In genomic region chr11:134275188-134275533, GRCh38 we compare ENCODE assay signal across 11 cellular contexts. TPM values are rescaled to one million over a fixed set of nuclear protein-coding genes. Genes with fewer than 3 reads are reported as not detected.
A peak's percentile ranks its signal among the peaks of the same experiment; 100 is the strongest.
DNase-seq lines count a peak whose midpoint lies in the region; ATAC-seq and TF ChIP-seq lines count a peak whose summit lies in the region.
"Had no signal": no experiment of that assay in that cellular context is flagged by ENCODE, and none has a peak within 500 bp of the region (broad histone marks: within the 10 kb centered on the region; RNA-seq: fewer than 3 reads in every experiment).

No MANE protein-coding gene starts in this region.

- peaks cover 64% of the 10 kb centered on the region for H3K27me3 ChIP-seq in NT2/D1 (ENCODE audit: insufficient read depth, insufficient read length)

- H3K36me3 Mint-ChIP-seq in endothelial cell (ENCODE audit: low read depth, unreplicated experiment) = no peaks in the 10 kb centered on the region
- no peaks in the 10 kb centered on the region for H3K36me3 Mint-ChIP-seq in osteocyte (ENCODE audit: unreplicated experiment)

- peak overlapping the region; percentile 88 for H3K4me3 Mint-ChIP-seq in endothelial cell (ENCODE audit: unreplicated experiment)
- H3K4me3 Mint-ChIP-seq in osteocyte (ENCODE audit: unreplicated experiment) = peak overlapping the region; percentile 66

- intact Hi-C loops in sciatic nerve (cut with DNase I) = no loop called here

- ATAC-seq in HG03159 (IDR thresholded peaks at IDR 0.05; ENCODE audit: unreplicated experiment) = no peak
- no peak for ATAC-seq in sciatic nerve

- TF ChIP-seq CTCF in GM12875 (IDR thresholded peaks at IDR 0.05; ENCODE audit: borderline replicate concordance, insufficient read depth, low read depth, low read length) = no peak
- no peak for TF ChIP-seq CTCF in endothelial cell (IDR thresholded peaks at IDR 0.05; ENCODE audit: unreplicated experiment)
- TF ChIP-seq CTCF in osteocyte (IDR thresholded peaks at IDR 0.05) = no peak

- H3K4me3 ChIP-seq in GM12875 (ENCODE audit: low read depth, low read length) (peak overlapping the region; percentile 62), NT2/D1 (ENCODE audit: insufficient read length, low read depth) (peak overlapping the region; percentile 55)
- H3K4me3 ChIP-seq: SJSA1 had no signal

- H3K27ac Mint-ChIP-seq in endothelial cell (ENCODE audit: unreplicated experiment) (peak overlapping the region; percentile 66), osteocyte (ENCODE audit: unreplicated experiment) (no peak overlapping the region)

- peak overlapping the region; percentile 79 for H3K9ac ChIP-seq in NT2/D1 (ENCODE audit: insufficient read length, low read depth)

- no peak for DNase-seq in NT2/D1 (ENCODE audit: low read depth, low spot score)
- no peak for DNase-seq in endothelial cell (ENCODE audit: low spot score)
- DNase-seq in osteocyte (ENCODE audit: extremely low spot score, unreplicated experiment) = no peak
- DNase-seq in AG20443 (ENCODE audit: low spot score) = no peak
- DNase-seq in sciatic nerve (ENCODE audit: low spot score) = no peak
- DNase-seq: foreskin melanocyte had no signal

- H3K4me1 Mint-ChIP-seq in endothelial cell (ENCODE audit: unreplicated experiment) (peaks cover 20% of the 10 kb centered on the region), osteocyte (ENCODE audit: unreplicated experiment) (peaks cover 15% of the 10 kb centered on the region)

- no peaks in the 10 kb centered on the region for H3K36me3 ChIP-seq in NT2/D1 (ENCODE audit: insufficient read depth, insufficient read length, low read length)
- H3K36me3 ChIP-seq: SJSA1 had no signal

- H3K9me3 Mint-ChIP-seq in endothelial cell (ENCODE audit: unreplicated experiment) = no peaks in the 10 kb centered on the region
- H3K9me3 Mint-ChIP-seq in osteocyte (ENCODE audit: unreplicated experiment) = no peaks in the 10 kb centered on the region

- no peaks in the 10 kb centered on the region for H3K9me3 ChIP-seq in NT2/D1 (ENCODE audit: insufficient read depth, low read length)
- H3K9me3 ChIP-seq: SJSA1 had no signal

- H3K4me1 ChIP-seq in NT2/D1 (ENCODE audit: insufficient read depth, insufficient read length) = peaks cover under 1% of the 10 kb centered on the region
- H3K4me1 ChIP-seq: SJSA1 had no signal

- peaks cover 12% of the 10 kb centered on the region for H3K27me3 Mint-ChIP-seq in endothelial cell (ENCODE audit: unreplicated experiment)
- H3K27me3 Mint-ChIP-seq in osteocyte (ENCODE audit: unreplicated experiment) = peaks cover 89% of the 10 kb centered on the region

RNA-seq across cellular contexts. Expression of gene GLB1L3, which starts 1.0 kb away (rescaled TPM):
- total RNA-seq in endothelial cell (ENCODE audit: unreplicated experiment) (16.5 TPM), osteocyte (not detected in 2 replicates), sciatic nerve (not detected)
- total RNA-seq: lung microvascular endothelial cell, M059J, SJSA1 had no signal

RNA-seq across cellular contexts. Expression of gene ACAD8, which starts 21.8 kb away (rescaled TPM):
- total RNA-seq in endothelial cell (ENCODE audit: unreplicated experiment) (33.5 TPM), osteocyte (25.5 and 26.8 TPM in 2 replicates), sciatic nerve (24.2 TPM)

RNA-seq across cellular contexts. Expression of gene THYN1, which starts 22.0 kb away (rescaled TPM):
- total RNA-seq in endothelial cell (ENCODE audit: unreplicated experiment) = 42.5 TPM
- 32.6 and 33.9 TPM in 2 replicates for total RNA-seq in osteocyte
- total RNA-seq in sciatic nerve = 34.9 TPM

RNA-seq across cellular contexts. Expression of gene VPS26B, which starts 50.7 kb away (rescaled TPM):
- total RNA-seq in endothelial cell (ENCODE audit: unreplicated experiment) (132 TPM), osteocyte (54.3 and 58.8 TPM in 2 replicates), sciatic nerve (39.1 TPM)

RNA-seq across cellular contexts. Expression of gene NCAPD3, which starts 51.4 kb away (rescaled TPM):
- total RNA-seq in endothelial cell (ENCODE audit: unreplicated experiment) (25.4 TPM), osteocyte (20.7 and 21.7 TPM in 2 replicates), sciatic nerve (14.2 TPM)

Comparison
In these comparisons a context has a peak if more than half of its experiments do, and no peak if none do; other contexts are left out.
1. RNA of gene GLB1L3, which starts 1.0 kb away (total RNA-seq): 16.5 TPM in endothelial cell (single experiment); not detected in osteocyte and not detected in sciatic nerve (single experiment); every median in the first group is over 10 times any median in the second.